16 cellular contexts compared by ENCODE assay signal in the genomic region with DNA sequence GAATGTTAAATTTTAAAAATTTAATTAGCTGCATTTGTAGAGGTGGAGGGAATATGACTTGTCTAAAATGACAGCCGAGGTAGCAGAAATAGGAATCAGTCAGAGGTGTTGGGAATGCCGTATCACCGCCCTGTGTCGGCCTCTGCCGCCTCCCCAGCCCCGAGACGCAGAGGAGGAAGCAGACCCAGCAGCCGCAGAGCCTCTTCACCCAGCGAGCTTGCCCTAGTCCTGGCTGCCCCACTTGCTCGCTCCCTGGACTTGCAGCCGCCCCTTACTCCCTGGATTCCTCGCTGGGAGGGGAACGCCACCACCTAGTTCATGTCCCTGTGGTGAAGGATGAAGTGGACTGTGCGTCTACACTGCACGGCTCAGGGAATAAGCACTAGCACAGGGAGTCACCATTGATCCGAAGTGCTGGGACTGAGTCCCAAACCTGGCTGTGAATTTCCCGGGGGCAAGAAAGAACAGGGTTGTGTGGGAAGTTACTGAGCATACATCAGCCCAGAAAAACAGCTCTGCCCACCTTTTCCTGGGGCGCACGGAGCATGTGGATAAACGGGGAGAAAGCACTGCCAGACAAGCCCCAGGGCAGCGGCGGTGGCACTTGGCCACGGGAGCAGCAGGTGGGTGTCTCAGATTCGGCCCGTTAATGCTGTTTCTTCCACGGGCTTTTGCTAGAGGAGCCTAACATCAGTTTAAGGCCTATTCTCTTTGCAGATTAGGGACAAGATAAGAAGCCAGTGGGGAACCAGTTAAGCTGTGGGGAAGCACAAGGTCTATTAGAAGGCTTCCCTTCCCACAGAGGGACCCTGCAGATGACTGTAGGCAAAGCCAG.
A peak's percentile ranks its signal among the peaks of the same experiment; 100 is the strongest.
DNase-seq lines count a peak whose midpoint lies in the region; FAIRE-seq and TF ChIP-seq lines count a peak whose summit lies in the region.
"Had no signal": no experiment of that assay in that cellular context is flagged by ENCODE, and none has a peak within 500 bp of the region (broad histone marks: within the 10 kb centered on the region; RNA-seq: fewer than 3 reads in every experiment).

No MANE protein-coding gene starts in this region.

- H3K79me2 ChIP-seq in OCI-LY7 (ENCODE audit: insufficient read depth, low read depth, low read length) = peaks cover 50% of the 10 kb centered on the region; the same call in 1 of the 2 replicates

- POLR2A ChIA-PET in RWPE1 (lab: Yijun Ruan, JAX; ENCODE audit: low non-redundant PET) (no interaction called here), OCI-LY7 (lab: Charles Lee) (interaction anchor here (0.7 to 1.7 kb wide), 4 partner anchors 7 to 1585 kb away, joined by 3 to 7 read pairs (median 3); no protein-coding TSS in a partner anchor)

- peak overlapping the region; percentile 8; the same call in 1 of the 2 replicates for H3K27ac ChIP-seq in RWPE1
- no peak overlapping the region for H3K27ac ChIP-seq in OCI-LY7 (ENCODE audit: low read depth, low read length, poor library complexity, severe bottlenecking)
- H3K27ac ChIP-seq: foreskin keratinocyte, thoracic aorta had no signal

- no peak for TF ChIP-seq CTCF in RWPE1 (conservative IDR thresholded peaks at IDR 0.05; ENCODE audit: low read depth)
- TF ChIP-seq CTCF in OCI-LY7 (conservative IDR thresholded peaks at IDR 0.05; ENCODE audit: low read length) = no peak

- H4K20me1 ChIP-seq in OCI-LY7 (ENCODE audit: insufficient read depth, low read length) = 0 out of 2 replicates have a peak, but pooled peaks cover 3% of the 10 kb centered on the region

- intact Hi-C loops in OCI-LY7 (cut with micrococcal nuclease; ENCODE audit: unreplicated experiment) = no loop called here

- H2AFZ ChIP-seq in OCI-LY7 (ENCODE audit: low read length) = no peak overlapping the region

- H3K4me3 ChIP-seq in OCI-LY7 (ENCODE audit: low read depth, low read length, poor library complexity, severe bottlenecking) = no peak overlapping the region
- H3K4me3 ChIP-seq: GM12878, thoracic aorta had no signal

- no peaks in the 10 kb centered on the region for H3K9me2 ChIP-seq in OCI-LY7 (ENCODE audit: insufficient read depth, low read length)

- DNase-seq in NCI-H82 (lab: John Stamatoyannopoulos, UW) (peak; percentile 75), NCI-H82 treated with DMSO at 0.1 percent for 48 hours (lab: John Stamatoyannopoulos, UW; ENCODE audit: unreplicated experiment) (no peak), DMS53 (lab: John Stamatoyannopoulos, UW) (peak; percentile 83), RWPE1 (ENCODE audit: low spot score) (no peak), islet precursor cell (peak; percentile 74), RCC 7860 (ENCODE audit: low spot score) (no peak), GM19239 (ENCODE audit: insufficient read length, low spot score) (no peak), OCI-LY7 (ENCODE audit: low spot score) (no peak)
- DNase-seq: activated B cell treated with CpG ODN at 0.5 μM for 24 hours; activated T-cell treated with anti-CD3 and anti-CD28 coated beads, Interleukin-2, amount 50 U/mL, for 48 hours; foreskin keratinocyte; NCI-H1436; NCI-H526 treated with DMSO at 0.1 percent for 48 hours; Right ventricle myocardium superior had no signal

- no peaks in the 10 kb centered on the region for H3K9me3 ChIP-seq in OCI-LY7 (ENCODE audit: low read length)
- H3K9me3 ChIP-seq: thoracic aorta had no signal

- H3K36me3 ChIP-seq in OCI-LY7 (ENCODE audit: insufficient read depth, low read length) = peaks cover 7% of the 10 kb centered on the region; the same call in 1 of the 2 replicates
- H3K36me3 ChIP-seq: thoracic aorta had no signal

- no TSS peak for BruUV-seq in OCI-LY7 (replicated peaks; lab: Mats Ljungman, UMichigan)

- H3K4me1 ChIP-seq in OCI-LY7 (ENCODE audit: insufficient read depth, low read length, poor library complexity, severe bottlenecking) = peaks cover 5% of the 10 kb centered on the region

- no peak overlapping the region for H3K4me2 ChIP-seq in OCI-LY7 (ENCODE audit: low read length)

- FAIRE-seq in RCC 7860 (lab: Jason Lieb, UNC) (no peak), GM19239 (lab: Jason Lieb, UNC) (no peak)

- CTCF ChIA-PET in RWPE1 (lab: Yijun Ruan, JAX) (no interaction called here), OCI-LY7 (lab: Charles Lee; ENCODE audit: unreplicated experiment) (interaction anchor here (0.8 kb wide), 1 partner anchor 16 kb away, joined by 3 read pairs; no protein-coding TSS in a partner anchor)

Comparison
In these comparisons a context has a peak if more than half of its experiments do, and no peak if none do; other contexts are left out.
1. DNase-seq: peak in NCI-H82 (single experiment), DMS53 (single experiment) and islet precursor cell (single experiment); none in NCI-H82 treated with DMSO at 0.1 percent for 48 hours (single experiment), RWPE1 (single experiment), RCC 7860 (single experiment), GM19239 (single experiment) and OCI-LY7 (single experiment).